ENCODE assay signal across 8 cellular contexts in genomic region chr6:170178561-170179477, GRCh38.
DNase-seq lines count a peak whose midpoint lies in the region; ATAC-seq and TF ChIP-seq lines count a peak whose summit lies in the region.
"Had no signal": no experiment of that assay in that cellular context is flagged by ENCODE, and none has a peak within 500 bp of the region (broad histone marks: within the 10 kb centered on the region; RNA-seq: fewer than 3 reads in every experiment).

No MANE protein-coding gene starts in this region.

- no peak overlapping the region for H3K4me3 ChIP-seq in skin epidermis

- H3K4me1 Mint-ChIP-seq in HFFc6 (ENCODE audit: low read depth) = no peaks in the 10 kb centered on the region

- H3K27me3 ChIP-seq in foreskin keratinocyte = no peaks in the 10 kb centered on the region

- peak; percentile 62 for DNase-seq in HFFc6
- DNase-seq in NCI-H774 (lab: John Stamatoyannopoulos, UW) = peak; percentile 99
- DNase-seq in foreskin keratinocyte = peak; percentile 94 to 96
- no peak for DNase-seq in Ammon's horn (ENCODE audit: low spot score)
- no peak for DNase-seq in GF-D8 (lab: John Stamatoyannopoulos, UW)
- DNase-seq: activated T-cell treated with anti-CD3 and anti-CD28 coated beads, Interleukin-2, amount 50 U/mL, for 4 hours had no signal

- peaks cover 17% of the 10 kb centered on the region for H3K4me1 ChIP-seq in foreskin keratinocyte

- H3K27ac ChIP-seq in foreskin keratinocyte = no peak overlapping the region
- peak overlapping the region in 18 of 21 experiments; percentile 15 to 79 (median 60) for H3K27ac ChIP-seq in skin epidermis

- peaks cover 8% of the 10 kb centered on the region for H3K27me3 Mint-ChIP-seq in HFFc6 (ENCODE audit: insufficient read depth)

- TF ChIP-seq CTCF in HFFc6 (IDR thresholded peaks at IDR 0.05) = no peak
- TF ChIP-seq CTCF in foreskin keratinocyte (conservative IDR thresholded peaks at IDR 0.05) = peak; percentile 48

- H3K36me3 Mint-ChIP-seq in HFFc6 (ENCODE audit: low read depth) = peaks cover 20% of the 10 kb centered on the region

- no peak overlapping the region; the same call in 1 of the 2 replicates for H3K27ac Mint-ChIP-seq in HFFc6

- peaks cover 64% of the 10 kb centered on the region for H3K9me3 Mint-ChIP-seq in HFFc6

- H3K4me3 Mint-ChIP-seq in HFFc6 = no peak overlapping the region
- H3K4me3 Mint-ChIP-seq: activated T-cell treated with anti-CD3 and anti-CD28 coated beads, Interleukin-2, amount 50 U/mL, for 4 hours had no signal

- peak; percentile 91 for ATAC-seq in foreskin keratinocyte
- ATAC-seq in HG03439 (IDR thresholded peaks at IDR 0.05; ENCODE audit: unreplicated experiment) = no peak
- ATAC-seq: activated T-cell treated with anti-CD3 and anti-CD28 coated beads, Interleukin-2, amount 50 U/mL, for 4 hours had no signal

Comparison
In these comparisons a context has a peak if more than half of its experiments do, and no peak if none do; other contexts are left out.
1. DNase-seq: peak in HFFc6 (single experiment), NCI-H774 (single experiment) and foreskin keratinocyte (2 of 2); none in Ammon's horn (single experiment) and GF-D8 (single experiment).